In the genomic region with DNA sequence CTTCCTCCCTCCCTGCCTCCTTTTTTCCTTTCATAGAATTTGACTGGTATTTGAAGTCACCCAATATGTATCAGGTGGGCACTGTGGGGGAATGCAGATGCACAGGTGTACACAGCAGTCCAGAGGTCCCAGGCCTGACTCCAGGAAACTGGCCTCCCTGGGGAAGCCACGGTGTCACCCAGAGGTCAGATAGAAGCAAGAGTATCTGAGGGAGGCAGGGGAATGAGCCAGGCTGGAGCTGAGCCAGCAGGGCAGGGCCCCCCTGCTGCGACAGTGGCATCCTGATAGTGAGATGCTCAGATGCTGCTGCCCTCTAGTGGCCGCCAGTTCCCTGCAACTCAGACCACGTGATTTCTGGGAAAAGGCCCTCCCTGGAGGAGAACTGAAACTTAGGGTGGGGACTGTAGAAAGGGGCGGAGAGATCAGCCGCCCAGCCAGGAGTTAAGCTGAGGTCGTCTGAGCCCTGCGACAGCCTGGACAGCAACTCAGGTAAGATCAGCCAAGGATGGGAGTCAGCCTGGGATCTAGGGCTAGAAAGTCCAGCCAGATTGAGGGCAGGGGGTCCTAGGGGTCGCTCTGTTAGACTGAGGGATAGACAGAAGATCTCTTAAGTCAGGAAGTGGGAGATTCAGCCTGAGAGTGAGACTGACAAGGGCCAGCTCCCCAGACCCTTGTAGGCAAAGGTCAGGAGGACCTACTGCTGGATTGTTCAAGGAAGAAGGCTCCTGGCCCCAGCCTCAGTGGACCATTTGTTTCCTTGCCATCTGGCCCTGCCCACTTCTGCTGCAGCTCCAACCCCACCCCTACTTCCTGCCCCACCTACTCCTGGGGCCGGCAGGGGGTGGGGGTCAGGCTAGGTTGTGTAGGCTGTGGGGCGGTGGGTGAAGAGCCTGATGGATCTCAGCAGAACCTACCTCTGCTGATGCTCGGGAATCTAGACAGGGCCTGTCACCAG, we compare ENCODE assay signal across 1 cellular context.
TF ChIP-seq lines count a peak whose summit lies in the region.

A gene with protein sequence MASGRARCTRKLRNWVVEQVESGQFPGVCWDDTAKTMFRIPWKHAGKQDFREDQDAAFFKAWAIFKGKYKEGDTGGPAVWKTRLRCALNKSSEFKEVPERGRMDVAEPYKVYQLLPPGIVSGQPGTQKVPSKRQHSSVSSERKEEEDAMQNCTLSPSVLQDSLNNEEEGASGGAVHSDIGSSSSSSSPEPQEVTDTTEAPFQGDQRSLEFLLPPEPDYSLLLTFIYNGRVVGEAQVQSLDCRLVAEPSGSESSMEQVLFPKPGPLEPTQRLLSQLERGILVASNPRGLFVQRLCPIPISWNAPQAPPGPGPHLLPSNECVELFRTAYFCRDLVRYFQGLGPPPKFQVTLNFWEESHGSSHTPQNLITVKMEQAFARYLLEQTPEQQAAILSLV (plus strand): TSS at position 416 of the 955 bp plus-strand sequence. CDS start 880 bp downstream, outside the sequence.

TF ChIP-seq in HepG2, 621 proteins besides CTCF, POLR2A, EP300 and RAD21 (continued from another document and continues in another):
- TF ChIP-seq, protein P1, sequence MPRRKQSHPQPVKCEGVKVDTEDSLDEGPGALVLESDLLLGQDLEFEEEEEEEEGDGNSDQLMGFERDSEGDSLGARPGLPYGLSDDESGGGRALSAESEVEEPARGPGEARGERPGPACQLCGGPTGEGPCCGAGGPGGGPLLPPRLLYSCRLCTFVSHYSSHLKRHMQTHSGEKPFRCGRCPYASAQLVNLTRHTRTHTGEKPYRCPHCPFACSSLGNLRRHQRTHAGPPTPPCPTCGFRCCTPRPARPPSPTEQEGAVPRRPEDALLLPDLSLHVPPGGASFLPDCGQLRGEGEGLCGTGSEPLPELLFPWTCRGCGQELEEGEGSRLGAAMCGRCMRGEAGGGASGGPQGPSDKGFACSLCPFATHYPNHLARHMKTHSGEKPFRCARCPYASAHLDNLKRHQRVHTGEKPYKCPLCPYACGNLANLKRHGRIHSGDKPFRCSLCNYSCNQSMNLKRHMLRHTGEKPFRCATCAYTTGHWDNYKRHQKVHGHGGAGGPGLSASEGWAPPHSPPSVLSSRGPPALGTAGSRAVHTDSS (CRISPR knock-in tag; conservative IDR thresholded peaks at IDR 0.05): 0 out of 2 replicates have a peak, but pooled peaks have one; percentile 93
- TF ChIP-seq, protein P2, sequence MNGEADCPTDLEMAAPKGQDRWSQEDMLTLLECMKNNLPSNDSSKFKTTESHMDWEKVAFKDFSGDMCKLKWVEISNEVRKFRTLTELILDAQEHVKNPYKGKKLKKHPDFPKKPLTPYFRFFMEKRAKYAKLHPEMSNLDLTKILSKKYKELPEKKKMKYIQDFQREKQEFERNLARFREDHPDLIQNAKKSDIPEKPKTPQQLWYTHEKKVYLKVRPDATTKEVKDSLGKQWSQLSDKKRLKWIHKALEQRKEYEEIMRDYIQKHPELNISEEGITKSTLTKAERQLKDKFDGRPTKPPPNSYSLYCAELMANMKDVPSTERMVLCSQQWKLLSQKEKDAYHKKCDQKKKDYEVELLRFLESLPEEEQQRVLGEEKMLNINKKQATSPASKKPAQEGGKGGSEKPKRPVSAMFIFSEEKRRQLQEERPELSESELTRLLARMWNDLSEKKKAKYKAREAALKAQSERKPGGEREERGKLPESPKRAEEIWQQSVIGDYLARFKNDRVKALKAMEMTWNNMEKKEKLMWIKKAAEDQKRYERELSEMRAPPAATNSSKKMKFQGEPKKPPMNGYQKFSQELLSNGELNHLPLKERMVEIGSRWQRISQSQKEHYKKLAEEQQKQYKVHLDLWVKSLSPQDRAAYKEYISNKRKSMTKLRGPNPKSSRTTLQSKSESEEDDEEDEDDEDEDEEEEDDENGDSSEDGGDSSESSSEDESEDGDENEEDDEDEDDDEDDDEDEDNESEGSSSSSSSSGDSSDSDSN (CRISPR knock-in tag; IDR thresholded peaks at IDR 0.05): peak; percentile 96
- TF ChIP-seq ZNF17 (CRISPR knock-in tag; IDR thresholded peaks at IDR 0.05): peak; percentile 61; the same call in 1 of the 2 replicates
- TF ChIP-seq ZMAT3 (CRISPR knock-in tag; conservative IDR thresholded peaks at IDR 0.05): peak; percentile 99
- no peak for TF ChIP-seq ZSCAN29 (CRISPR knock-in tag; conservative IDR thresholded peaks at IDR 0.05)
- peak; percentile 98 for TF ChIP-seq RBM39 (IDR thresholded peaks at IDR 0.05; ENCODE audit: low read depth, low read length, poor library complexity, severe bottlenecking)
- no peak for TF ChIP-seq FOXM1 (CRISPR knock-in tag; IDR thresholded peaks at IDR 0.05)
- peak; percentile 88 for TF ChIP-seq NR2F6 (IDR thresholded peaks at IDR 0.05)
- peak; percentile 98 for TF ChIP-seq NR2F6 (CRISPR knock-in tag; IDR thresholded peaks at IDR 0.05)
- peak; percentile 90 for TF ChIP-seq SIX1 (CRISPR knock-in tag; IDR thresholded peaks at IDR 0.05; ENCODE audit: borderline replicate concordance)
- peak; percentile 76 for TF ChIP-seq ZNF143 (CRISPR knock-in tag; IDR thresholded peaks at IDR 0.05)
- TF ChIP-seq ZNF670 (CRISPR knock-in tag; IDR thresholded peaks at IDR 0.05; ENCODE audit: borderline replicate concordance): peak; percentile 94; the same call in 1 of the 2 replicates
- peak; percentile 98 for TF ChIP-seq ZNF335 (CRISPR knock-in tag; IDR thresholded peaks at IDR 0.05)
- TF ChIP-seq, protein P3, sequence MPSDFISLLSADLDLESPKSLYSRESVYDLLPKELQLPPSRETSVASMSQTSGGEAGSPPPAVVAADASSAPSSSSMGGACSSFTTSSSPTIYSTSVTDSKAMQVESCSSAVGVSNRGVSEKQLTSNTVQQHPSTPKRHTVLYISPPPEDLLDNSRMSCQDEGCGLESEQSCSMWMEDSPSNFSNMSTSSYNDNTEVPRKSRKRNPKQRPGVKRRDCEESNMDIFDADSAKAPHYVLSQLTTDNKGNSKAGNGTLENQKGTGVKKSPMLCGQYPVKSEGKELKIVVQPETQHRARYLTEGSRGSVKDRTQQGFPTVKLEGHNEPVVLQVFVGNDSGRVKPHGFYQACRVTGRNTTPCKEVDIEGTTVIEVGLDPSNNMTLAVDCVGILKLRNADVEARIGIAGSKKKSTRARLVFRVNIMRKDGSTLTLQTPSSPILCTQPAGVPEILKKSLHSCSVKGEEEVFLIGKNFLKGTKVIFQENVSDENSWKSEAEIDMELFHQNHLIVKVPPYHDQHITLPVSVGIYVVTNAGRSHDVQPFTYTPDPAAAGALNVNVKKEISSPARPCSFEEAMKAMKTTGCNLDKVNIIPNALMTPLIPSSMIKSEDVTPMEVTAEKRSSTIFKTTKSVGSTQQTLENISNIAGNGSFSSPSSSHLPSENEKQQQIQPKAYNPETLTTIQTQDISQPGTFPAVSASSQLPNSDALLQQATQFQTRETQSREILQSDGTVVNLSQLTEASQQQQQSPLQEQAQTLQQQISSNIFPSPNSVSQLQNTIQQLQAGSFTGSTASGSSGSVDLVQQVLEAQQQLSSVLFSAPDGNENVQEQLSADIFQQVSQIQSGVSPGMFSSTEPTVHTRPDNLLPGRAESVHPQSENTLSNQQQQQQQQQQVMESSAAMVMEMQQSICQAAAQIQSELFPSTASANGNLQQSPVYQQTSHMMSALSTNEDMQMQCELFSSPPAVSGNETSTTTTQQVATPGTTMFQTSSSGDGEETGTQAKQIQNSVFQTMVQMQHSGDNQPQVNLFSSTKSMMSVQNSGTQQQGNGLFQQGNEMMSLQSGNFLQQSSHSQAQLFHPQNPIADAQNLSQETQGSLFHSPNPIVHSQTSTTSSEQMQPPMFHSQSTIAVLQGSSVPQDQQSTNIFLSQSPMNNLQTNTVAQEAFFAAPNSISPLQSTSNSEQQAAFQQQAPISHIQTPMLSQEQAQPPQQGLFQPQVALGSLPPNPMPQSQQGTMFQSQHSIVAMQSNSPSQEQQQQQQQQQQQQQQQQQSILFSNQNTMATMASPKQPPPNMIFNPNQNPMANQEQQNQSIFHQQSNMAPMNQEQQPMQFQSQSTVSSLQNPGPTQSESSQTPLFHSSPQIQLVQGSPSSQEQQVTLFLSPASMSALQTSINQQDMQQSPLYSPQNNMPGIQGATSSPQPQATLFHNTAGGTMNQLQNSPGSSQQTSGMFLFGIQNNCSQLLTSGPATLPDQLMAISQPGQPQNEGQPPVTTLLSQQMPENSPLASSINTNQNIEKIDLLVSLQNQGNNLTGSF (CRISPR knock-in tag; IDR thresholded peaks at IDR 0.05): 0 out of 2 replicates have a peak, but pooled peaks have one; percentile 90
- TF ChIP-seq TBP (CRISPR knock-in tag; IDR thresholded peaks at IDR 0.05): peak; percentile 18; the same call in 1 of the 2 replicates
- TF ChIP-seq ZFP41 (CRISPR knock-in tag; IDR thresholded peaks at IDR 0.05; ENCODE audit: borderline replicate concordance): peak; percentile 80; the same call in 1 of the 2 replicates
- peak; percentile 97 for TF ChIP-seq ZC3H13 (CRISPR knock-in tag; IDR thresholded peaks at IDR 0.05)
- TF ChIP-seq, protein P4, sequence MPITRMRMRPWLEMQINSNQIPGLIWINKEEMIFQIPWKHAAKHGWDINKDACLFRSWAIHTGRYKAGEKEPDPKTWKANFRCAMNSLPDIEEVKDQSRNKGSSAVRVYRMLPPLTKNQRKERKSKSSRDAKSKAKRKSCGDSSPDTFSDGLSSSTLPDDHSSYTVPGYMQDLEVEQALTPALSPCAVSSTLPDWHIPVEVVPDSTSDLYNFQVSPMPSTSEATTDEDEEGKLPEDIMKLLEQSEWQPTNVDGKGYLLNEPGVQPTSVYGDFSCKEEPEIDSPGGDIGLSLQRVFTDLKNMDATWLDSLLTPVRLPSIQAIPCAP (CRISPR knock-in tag; IDR thresholded peaks at IDR 0.05; ENCODE audit: low read depth): no peak
- no peak; the same call in 1 of the 2 replicates for TF ChIP-seq ZZZ3 (CRISPR knock-in tag; IDR thresholded peaks at IDR 0.05; ENCODE audit: borderline replicate concordance)
- peak; percentile 68; the same call in 1 of the 2 replicates for TF ChIP-seq ZNF879 (CRISPR knock-in tag; IDR thresholded peaks at IDR 0.05)
- TF ChIP-seq, protein P5, sequence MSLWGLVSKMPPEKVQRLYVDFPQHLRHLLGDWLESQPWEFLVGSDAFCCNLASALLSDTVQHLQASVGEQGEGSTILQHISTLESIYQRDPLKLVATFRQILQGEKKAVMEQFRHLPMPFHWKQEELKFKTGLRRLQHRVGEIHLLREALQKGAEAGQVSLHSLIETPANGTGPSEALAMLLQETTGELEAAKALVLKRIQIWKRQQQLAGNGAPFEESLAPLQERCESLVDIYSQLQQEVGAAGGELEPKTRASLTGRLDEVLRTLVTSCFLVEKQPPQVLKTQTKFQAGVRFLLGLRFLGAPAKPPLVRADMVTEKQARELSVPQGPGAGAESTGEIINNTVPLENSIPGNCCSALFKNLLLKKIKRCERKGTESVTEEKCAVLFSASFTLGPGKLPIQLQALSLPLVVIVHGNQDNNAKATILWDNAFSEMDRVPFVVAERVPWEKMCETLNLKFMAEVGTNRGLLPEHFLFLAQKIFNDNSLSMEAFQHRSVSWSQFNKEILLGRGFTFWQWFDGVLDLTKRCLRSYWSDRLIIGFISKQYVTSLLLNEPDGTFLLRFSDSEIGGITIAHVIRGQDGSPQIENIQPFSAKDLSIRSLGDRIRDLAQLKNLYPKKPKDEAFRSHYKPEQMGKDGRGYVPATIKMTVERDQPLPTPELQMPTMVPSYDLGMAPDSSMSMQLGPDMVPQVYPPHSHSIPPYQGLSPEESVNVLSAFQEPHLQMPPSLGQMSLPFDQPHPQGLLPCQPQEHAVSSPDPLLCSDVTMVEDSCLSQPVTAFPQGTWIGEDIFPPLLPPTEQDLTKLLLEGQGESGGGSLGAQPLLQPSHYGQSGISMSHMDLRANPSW (CRISPR knock-in tag; IDR thresholded peaks at IDR 0.05; ENCODE audit: borderline replicate concordance): peak; percentile 100
- TF ChIP-seq, protein P6, sequence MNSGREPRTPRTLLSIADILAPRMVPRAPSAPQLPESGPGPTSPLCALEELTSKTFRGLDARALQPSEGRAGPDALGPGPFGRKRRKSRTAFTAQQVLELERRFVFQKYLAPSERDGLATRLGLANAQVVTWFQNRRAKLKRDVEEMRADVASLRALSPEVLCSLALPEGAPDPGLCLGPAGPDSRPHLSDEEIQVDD (CRISPR knock-in tag; IDR thresholded peaks at IDR 0.05; ENCODE audit: borderline replicate concordance): no peak
- no peak for TF ChIP-seq ZNF33A (CRISPR knock-in tag; IDR thresholded peaks at IDR 0.05; ENCODE audit: borderline replicate concordance)
- TF ChIP-seq, protein P7, sequence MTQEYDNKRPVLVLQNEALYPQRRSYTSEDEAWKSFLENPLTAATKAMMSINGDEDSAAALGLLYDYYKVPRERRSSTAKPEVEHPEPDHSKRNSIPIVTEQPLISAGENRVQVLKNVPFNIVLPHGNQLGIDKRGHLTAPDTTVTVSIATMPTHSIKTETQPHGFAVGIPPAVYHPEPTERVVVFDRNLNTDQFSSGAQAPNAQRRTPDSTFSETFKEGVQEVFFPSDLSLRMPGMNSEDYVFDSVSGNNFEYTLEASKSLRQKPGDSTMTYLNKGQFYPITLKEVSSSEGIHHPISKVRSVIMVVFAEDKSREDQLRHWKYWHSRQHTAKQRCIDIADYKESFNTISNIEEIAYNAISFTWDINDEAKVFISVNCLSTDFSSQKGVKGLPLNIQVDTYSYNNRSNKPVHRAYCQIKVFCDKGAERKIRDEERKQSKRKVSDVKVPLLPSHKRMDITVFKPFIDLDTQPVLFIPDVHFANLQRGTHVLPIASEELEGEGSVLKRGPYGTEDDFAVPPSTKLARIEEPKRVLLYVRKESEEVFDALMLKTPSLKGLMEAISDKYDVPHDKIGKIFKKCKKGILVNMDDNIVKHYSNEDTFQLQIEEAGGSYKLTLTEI (CRISPR knock-in tag; conservative IDR thresholded peaks at IDR 0.05): no peak
- TF ChIP-seq, protein P8, sequence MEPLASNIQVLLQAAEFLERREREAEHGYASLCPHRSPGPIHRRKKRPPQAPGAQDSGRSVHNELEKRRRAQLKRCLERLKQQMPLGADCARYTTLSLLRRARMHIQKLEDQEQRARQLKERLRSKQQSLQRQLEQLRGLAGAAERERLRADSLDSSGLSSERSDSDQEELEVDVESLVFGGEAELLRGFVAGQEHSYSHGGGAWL (CRISPR knock-in tag; IDR thresholded peaks at IDR 0.05): peak; percentile 98
- TF ChIP-seq HMG20A (CRISPR knock-in tag; IDR thresholded peaks at IDR 0.05; ENCODE audit: borderline replicate concordance): peak; percentile 74
- TF ChIP-seq AHR (CRISPR knock-in tag; IDR thresholded peaks at IDR 0.05): peak; percentile 99
- TF ChIP-seq RFXANK (CRISPR knock-in tag; IDR thresholded peaks at IDR 0.05): peak; percentile 97
- TF ChIP-seq PTBP1 (IDR thresholded peaks at IDR 0.05; ENCODE audit: low read depth, low read length, poor library complexity, severe bottlenecking): peak; percentile 64
- peak; percentile 95; the same call in 1 of the 2 replicates for TF ChIP-seq NFATC3 (CRISPR knock-in tag; IDR thresholded peaks at IDR 0.05)
- peak; percentile 90 for TF ChIP-seq ZNF607 (CRISPR knock-in tag; IDR thresholded peaks at IDR 0.05; ENCODE audit: borderline replicate concordance)
- peak; percentile 99 for TF ChIP-seq PAF1 (CRISPR knock-in tag; IDR thresholded peaks at IDR 0.05)
